14 cellular contexts compared by ENCODE assay signal in the genomic region with DNA sequence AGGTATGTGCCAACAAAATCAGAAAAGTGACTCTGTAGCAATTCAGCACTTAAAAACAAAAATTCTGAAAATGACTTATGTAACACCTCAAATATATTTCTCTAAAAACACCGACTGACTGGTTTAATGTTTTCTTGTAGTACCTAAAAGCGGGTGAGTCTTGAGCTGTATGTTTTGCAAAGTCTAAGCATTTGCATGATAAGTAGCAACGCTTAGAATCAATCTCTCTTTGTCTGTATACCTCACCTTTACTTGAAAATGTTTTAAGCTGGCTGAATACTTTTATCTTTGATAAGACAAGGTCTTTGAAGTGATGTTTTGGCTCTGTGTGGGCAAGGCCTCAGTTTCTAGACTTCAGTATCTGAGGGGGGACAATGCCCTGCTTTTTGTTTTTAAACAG. TPM values are rescaled to one million over a fixed set of nuclear protein-coding genes. Genes with fewer than 3 reads are reported as not detected.
A peak's percentile ranks its signal among the peaks of the same experiment; 100 is the strongest.
DNase-seq lines count a peak whose midpoint lies in the region; ATAC-seq and TF ChIP-seq lines count a peak whose summit lies in the region.
"Had no signal": no experiment of that assay in that cellular context is flagged by ENCODE, and none has a peak within 500 bp of the region (broad histone marks: within the 10 kb centered on the region; RNA-seq: fewer than 3 reads in every experiment).

No MANE protein-coding gene starts in this region.

- CTCF ChIA-PET in CD8-positive, alpha-beta T cell (lab: Charles Lee): interaction anchor here (1.2 to 2.2 kb wide), 11 partner anchors 8 to 97 kb away, joined by 3 to 14 read pairs (median 5); partner anchors contain the start of gene ITPKB
- CTCF ChIA-PET in HEK293T (lab: Yijun Ruan, JAX): no interaction called here

- intact Hi-C loops in CD8-positive, alpha-beta T cell (cut with DNase I, micrococcal nuclease): loop anchor here (5.0 to 10.0 kb wide), 4 partner anchors 96 to 1354 kb away; partner anchors contain the start of genes ARF1 (in 1 of the 2), COQ8A (in 1 of the 2) and H3-3A (in 1 of the 2)
- intact Hi-C loops in natural killer cell (cut with micrococcal nuclease): loop anchor here (2.0 to 10.0 kb wide), 2 partner anchors 18 to 94 kb away; no protein-coding TSS in a partner anchor

- H3K27me3 Mint-ChIP-seq in CD8-positive, alpha-beta T cell (ENCODE audit: low read depth): no peaks in the 10 kb centered on the region
- H3K27me3 Mint-ChIP-seq in natural killer cell (ENCODE audit: low read depth in 2 of 2): no peaks in the 10 kb centered on the region

- H3K36me3 Mint-ChIP-seq in CD8-positive, alpha-beta T cell: peaks cover 93% of the 10 kb centered on the region
- H3K36me3 Mint-ChIP-seq in natural killer cell: peaks cover 8% of the 10 kb centered on the region

- peak in 1 of 7 experiments; percentile 17 for DNase-seq in CD8-positive, alpha-beta T cell
- DNase-seq in natural killer cell: no peak
- no peak for DNase-seq in NCI-H226
- no peak for DNase-seq in CD1c-positive myeloid dendritic cell (ENCODE audit: extremely low spot score)
- no peak for DNase-seq in HEK293T (ENCODE audit: extremely low spot score)
- DNase-seq in amniotic stem cell (lab: John Stamatoyannopoulos, UW): no peak
- DNase-seq: gastrocnemius medialis, NCI-H1694, NCI-H526 treated with DMSO at 0.1 percent for 48 hours, T-helper 9 cell had no signal

- no peak overlapping the region for H3K9ac ChIP-seq in HUES6 (ENCODE audit: low read length)
- H3K9ac ChIP-seq: BLaER1 treated with 17β-estradiol and CSF1 and Interleukin-3, amounts not matched to agents 10 nM and 100 nM had no signal

- peak overlapping the region; percentile 98 for H3K27ac ChIP-seq in CD8-positive, alpha-beta T cell (ENCODE audit: low read depth, low read length)
- peak overlapping the region; percentile 45; the same call in 1 of the 2 replicates for H3K27ac ChIP-seq in HUES6 (ENCODE audit: low read depth, low read length)
- H3K27ac ChIP-seq in angular gyrus (ENCODE audit: low read depth, low read length): peak overlapping the region; percentile 24
- H3K27ac ChIP-seq: BLaER1 treated with 17β-estradiol and CSF1 and Interleukin-3, amounts not matched to agents 10 nM and 100 nM; RWPE1 had no signal

- peak overlapping the region; percentile 34 for H3K4me3 ChIP-seq in CD8-positive, alpha-beta T cell (ENCODE audit: low read depth, low read length)
- H3K4me3 ChIP-seq in HUES6 (ENCODE audit: low read depth, low read length): 0 out of 2 replicates have a peak overlapping the region, but pooled peaks have one; percentile 8
- H3K4me3 ChIP-seq: BLaER1 treated with 17β-estradiol and CSF1 and Interleukin-3, amounts not matched to agents 10 nM and 100 nM had no signal

- peak overlapping the region; percentile 94 for H3K4me3 Mint-ChIP-seq in CD8-positive, alpha-beta T cell
- H3K4me3 Mint-ChIP-seq in natural killer cell: peak overlapping the region; percentile 87

- H3K4me1 Mint-ChIP-seq in CD8-positive, alpha-beta T cell (ENCODE audit: low read depth): peaks cover 81% of the 10 kb centered on the region
- H3K4me1 Mint-ChIP-seq in natural killer cell: peaks cover 91 to 93% of the 10 kb centered on the region in 2 donors

- H3K27me3 ChIP-seq in CD8-positive, alpha-beta T cell (ENCODE audit: insufficient read depth, low read length): no peaks in the 10 kb centered on the region
- H3K27me3 ChIP-seq in HUES6 (ENCODE audit: control insufficient read depth, insufficient read depth, low read length): peaks cover 15% of the 10 kb centered on the region
- H3K27me3 ChIP-seq: BLaER1 treated with 17β-estradiol and CSF1 and Interleukin-3, amounts not matched to agents 10 nM and 100 nM; gastrocnemius medialis had no signal

- ATAC-seq in CD8-positive, alpha-beta T cell: peak; percentile 10
- no peak for ATAC-seq in natural killer cell
- ATAC-seq: gastrocnemius medialis had no signal

- H3K27ac Mint-ChIP-seq in CD8-positive, alpha-beta T cell: peak overlapping the region; percentile 94
- H3K27ac Mint-ChIP-seq in natural killer cell: peak overlapping the region; percentile 84 to 86

- H3K36me3 ChIP-seq in CD8-positive, alpha-beta T cell (ENCODE audit: insufficient read depth, low read length): peaks cover 26% of the 10 kb centered on the region
- no peaks in the 10 kb centered on the region for H3K36me3 ChIP-seq in HUES6 (ENCODE audit: control insufficient read depth, insufficient read depth, low read length)
- H3K36me3 ChIP-seq: gastrocnemius medialis had no signal

- POLR2A ChIA-PET in CD8-positive, alpha-beta T cell (lab: Charles Lee): interaction anchor here (0.6 to 2.7 kb wide), 13 partner anchors 8 to 87 kb away, joined by 3 to 13 read pairs (median 4); partner anchors contain the start of gene ITPKB
- POLR2A ChIA-PET in HEK293T (lab: Yijun Ruan, JAX): no interaction called here

- H3K9me3 ChIP-seq in CD8-positive, alpha-beta T cell (ENCODE audit: low read length): no peaks in the 10 kb centered on the region
- no peaks in the 10 kb centered on the region for H3K9me3 ChIP-seq in HUES6 (ENCODE audit: control insufficient read depth, insufficient read depth, low read depth, low read length)
- H3K9me3 ChIP-seq: BLaER1 treated with 17β-estradiol and CSF1 and Interleukin-3, amounts not matched to agents 10 nM and 100 nM; gastrocnemius medialis had no signal

- no peak for TF ChIP-seq CTCF in CD8-positive, alpha-beta T cell (IDR thresholded peaks at IDR 0.05)
- no peak for TF ChIP-seq CTCF in natural killer cell (IDR thresholded peaks at IDR 0.05)

- peaks cover 56% of the 10 kb centered on the region for H3K4me1 ChIP-seq in CD8-positive, alpha-beta T cell (ENCODE audit: insufficient read depth, low read length)
- H3K4me1 ChIP-seq in HUES6 (ENCODE audit: control insufficient read depth, insufficient read depth, low read length): peaks cover 43% of the 10 kb centered on the region

- no peaks in the 10 kb centered on the region for H3K9me3 Mint-ChIP-seq in CD8-positive, alpha-beta T cell
- no peaks in the 10 kb centered on the region for H3K9me3 Mint-ChIP-seq in natural killer cell

TF ChIP-seq in HEK293T, 16 proteins besides CTCF, POLR2A, EP300 and RAD21:
- no peak for TF ChIP-seq LEF1 (IDR thresholded peaks at IDR 0.05; ENCODE audit: borderline replicate concordance)
- no peak for TF ChIP-seq NFRKB (IDR thresholded peaks at IDR 0.05)
- TF ChIP-seq SP1 (IDR thresholded peaks at IDR 0.05): no peak
- no peak for TF ChIP-seq FOXM1 (IDR thresholded peaks at IDR 0.05; ENCODE audit: borderline replicate concordance)
- no peak for TF ChIP-seq FOXA1 (IDR thresholded peaks at IDR 0.05)
- TF ChIP-seq L3MBTL2 (conservative IDR thresholded peaks at IDR 0.05): no peak
- no peak for TF ChIP-seq FOXK2 (IDR thresholded peaks at IDR 0.05)
- TF ChIP-seq ELF4 (IDR thresholded peaks at IDR 0.05): no peak
- no peak for TF ChIP-seq ZNF384 (IDR thresholded peaks at IDR 0.05)
- TF ChIP-seq, protein P1, sequence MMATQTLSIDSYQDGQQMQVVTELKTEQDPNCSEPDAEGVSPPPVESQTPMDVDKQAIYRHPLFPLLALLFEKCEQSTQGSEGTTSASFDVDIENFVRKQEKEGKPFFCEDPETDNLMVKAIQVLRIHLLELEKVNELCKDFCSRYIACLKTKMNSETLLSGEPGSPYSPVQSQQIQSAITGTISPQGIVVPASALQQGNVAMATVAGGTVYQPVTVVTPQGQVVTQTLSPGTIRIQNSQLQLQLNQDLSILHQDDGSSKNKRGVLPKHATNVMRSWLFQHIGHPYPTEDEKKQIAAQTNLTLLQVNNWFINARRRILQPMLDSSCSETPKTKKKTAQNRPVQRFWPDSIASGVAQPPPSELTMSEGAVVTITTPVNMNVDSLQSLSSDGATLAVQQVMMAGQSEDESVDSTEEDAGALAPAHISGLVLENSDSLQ (IDR thresholded peaks at IDR 0.05): no peak
- no peak for TF ChIP-seq HDGF (IDR thresholded peaks at IDR 0.05; ENCODE audit: borderline replicate concordance)
- TF ChIP-seq BHLHE40 (IDR thresholded peaks at IDR 0.05; ENCODE audit: borderline replicate concordance): no peak
- TF ChIP-seq ARNT (IDR thresholded peaks at IDR 0.05): no peak
- no peak for TF ChIP-seq CTBP1 (IDR thresholded peaks at IDR 0.05; ENCODE audit: borderline replicate concordance)
TF ChIP-seq in HEK293T: peak in this region for 0.

RNA-seq across cellular contexts. Expression of gene ITPKB, which starts 8.3 kb away (rescaled TPM):
- 100 to 1,000 TPM; 504 to 516 TPM for total RNA-seq in CD8-positive, alpha-beta T cell
- total RNA-seq in natural killer cell: 100 to 1,000 TPM in 1 of 3 donors, 10 to 100 TPM in 2; 92.2 to 133 (median 99.0) TPM

Comparison
In these comparisons a context has a peak if more than half of its experiments do, and no peak if none do; other contexts are left out.
1. H3K27ac ChIP-seq: peak in every context shown above with its lines; median percentile 98 in CD8-positive, alpha-beta T cell; 45 in HUES6; 24 in angular gyrus.